Comparison of ENCODE assay signal across 2 cellular contexts in genomic region chr2:159176555-159176954, GRCh38.
TF ChIP-seq lines count a peak whose summit lies in the region.

No MANE protein-coding gene starts in this region.

TF ChIP-seq in IMR-90, 13 proteins besides CTCF, POLR2A, EP300 and RAD21 (continued from another document):
- TF ChIP-seq MAZ (IDR thresholded peaks at IDR 0.05; ENCODE audit: borderline replicate concordance, low read depth, low read length) (no peak), RCOR1 (IDR thresholded peaks at IDR 0.05; ENCODE audit: insufficient replicate concordance, low read length) (no peak), MAFK (IDR thresholded peaks at IDR 0.05; ENCODE audit: low read depth, low read length) (no peak), FOS (IDR thresholded peaks at IDR 0.05; ENCODE audit: low read depth, low read length) (no peak), CHD1 (IDR thresholded peaks at IDR 0.05; ENCODE audit: low read depth, low read length) (no peak)
- TF ChIP-seq, protein P1, sequence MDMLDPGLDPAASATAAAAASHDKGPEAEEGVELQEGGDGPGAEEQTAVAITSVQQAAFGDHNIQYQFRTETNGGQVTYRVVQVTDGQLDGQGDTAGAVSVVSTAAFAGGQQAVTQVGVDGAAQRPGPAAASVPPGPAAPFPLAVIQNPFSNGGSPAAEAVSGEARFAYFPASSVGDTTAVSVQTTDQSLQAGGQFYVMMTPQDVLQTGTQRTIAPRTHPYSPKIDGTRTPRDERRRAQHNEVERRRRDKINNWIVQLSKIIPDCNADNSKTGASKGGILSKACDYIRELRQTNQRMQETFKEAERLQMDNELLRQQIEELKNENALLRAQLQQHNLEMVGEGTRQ (IDR thresholded peaks at IDR 0.05; ENCODE audit: low read depth, low read length), result no peak
- TF ChIP-seq, protein P2, sequence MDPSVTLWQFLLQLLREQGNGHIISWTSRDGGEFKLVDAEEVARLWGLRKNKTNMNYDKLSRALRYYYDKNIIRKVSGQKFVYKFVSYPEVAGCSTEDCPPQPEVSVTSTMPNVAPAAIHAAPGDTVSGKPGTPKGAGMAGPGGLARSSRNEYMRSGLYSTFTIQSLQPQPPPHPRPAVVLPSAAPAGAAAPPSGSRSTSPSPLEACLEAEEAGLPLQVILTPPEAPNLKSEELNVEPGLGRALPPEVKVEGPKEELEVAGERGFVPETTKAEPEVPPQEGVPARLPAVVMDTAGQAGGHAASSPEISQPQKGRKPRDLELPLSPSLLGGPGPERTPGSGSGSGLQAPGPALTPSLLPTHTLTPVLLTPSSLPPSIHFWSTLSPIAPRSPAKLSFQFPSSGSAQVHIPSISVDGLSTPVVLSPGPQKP (IDR thresholded peaks at IDR 0.05; ENCODE audit: borderline replicate concordance, low read depth, low read length), result no peak

TF ChIP-seq in HepG2, 621 proteins besides CTCF, POLR2A, EP300 and RAD21:
- no peak for TF ChIP-seq ZBTB10 (CRISPR knock-in tag; IDR thresholded peaks at IDR 0.05; ENCODE audit: borderline replicate concordance)
- no peak for TF ChIP-seq ZNF549 (CRISPR knock-in tag; IDR thresholded peaks at IDR 0.05)
- no peak for TF ChIP-seq ZNF772 (CRISPR knock-in tag; IDR thresholded peaks at IDR 0.05)
- no peak for TF ChIP-seq KLF13 (CRISPR knock-in tag; IDR thresholded peaks at IDR 0.05)
- no peak for TF ChIP-seq ATM (IDR thresholded peaks at IDR 0.05; ENCODE audit: borderline replicate concordance)
- no peak for TF ChIP-seq FOXJ3 (CRISPR knock-in tag; IDR thresholded peaks at IDR 0.05; ENCODE audit: borderline replicate concordance)
- TF ChIP-seq LRRFIP1 (CRISPR knock-in tag; conservative IDR thresholded peaks at IDR 0.05), result no peak
- no peak for TF ChIP-seq ZNF333 (CRISPR knock-in tag; IDR thresholded peaks at IDR 0.05; ENCODE audit: borderline replicate concordance)
- TF ChIP-seq SRSF4 (IDR thresholded peaks at IDR 0.05; ENCODE audit: low read depth, low read length, poor library complexity, severe bottlenecking), result no peak
- no peak for TF ChIP-seq SIX1 (CRISPR knock-in tag; IDR thresholded peaks at IDR 0.05; ENCODE audit: borderline replicate concordance)
